In the genomic region with DNA sequence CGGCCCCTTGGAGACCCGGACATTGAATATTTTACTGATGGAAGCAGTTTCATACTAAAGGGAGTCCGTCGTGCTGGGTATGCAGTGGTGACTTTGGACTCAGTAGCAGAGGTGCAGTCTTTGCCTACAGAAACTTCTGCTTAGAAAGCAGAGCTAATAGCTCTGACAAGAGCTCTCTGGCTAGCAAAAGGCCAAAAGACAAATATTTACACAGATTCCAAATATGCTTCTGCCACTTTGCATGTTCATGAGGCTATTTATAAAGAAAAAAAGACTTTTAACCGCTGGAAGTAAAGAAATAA, we compare ENCODE assay signal across 4 cellular contexts. TPM values are rescaled to one million over a fixed set of nuclear protein-coding genes. Genes with fewer than 3 reads are reported as not detected.
"Had no signal": no experiment of that assay in that cellular context is flagged by ENCODE, and none has a peak within 500 bp of the region (broad histone marks: within the 10 kb centered on the region; RNA-seq: fewer than 3 reads in every experiment).

No MANE protein-coding gene starts in this region.

RNA-seq across cellular contexts. Expression of a gene that starts 17.6 kb away (rescaled TPM):
- total RNA-seq: HT1080, LHCN-M2, MCF 10A, SJSA1 had no signal
